Comparison of ENCODE assay signal across 12 cellular contexts in genomic region chr13:98252931-98253470, GRCh38.
DNase-seq lines count a peak whose midpoint lies in the region; TF ChIP-seq lines count a peak whose summit lies in the region.
"Had no signal": no experiment of that assay in that cellular context is flagged by ENCODE, and none has a peak within 500 bp of the region (broad histone marks: within the 10 kb centered on the region; RNA-seq: fewer than 3 reads in every experiment).

No MANE protein-coding gene starts in this region.

- TF ChIP-seq CTCF in GM10266 (IDR thresholded peaks at IDR 0.05; ENCODE audit: control insufficient read depth, insufficient read depth, low read depth, missing control alignments) (no peak), GM20000 (IDR thresholded peaks at IDR 0.05; ENCODE audit: extremely low read depth, missing control alignments) (no peak)

- no peaks in the 10 kb centered on the region for H4K20me1 ChIP-seq in BLaER1

- H3K4me1 ChIP-seq in BLaER1: peaks cover 28% of the 10 kb centered on the region

- in situ Hi-C loops in SK-MEL-5 (cut with HindIII; ENCODE audit: low pct_unique_long_range_greater_than_20kb, low sequenced_read_pairs): no loop called here

- no peak overlapping the region; the same call in 1 of the 2 replicates for H3K9ac ChIP-seq in BLaER1

- no peaks in the 10 kb centered on the region for H3K27me3 ChIP-seq in BLaER1

- H3K27ac ChIP-seq in BLaER1: peak overlapping the region; percentile 57

- no peaks in the 10 kb centered on the region for H3K9me3 ChIP-seq in BLaER1

- no peaks in the 10 kb centered on the region for H3K36me3 ChIP-seq in BLaER1

- H3K4me2 ChIP-seq in BLaER1: peak overlapping the region; percentile 76

- peak; percentile 24 for DNase-seq in SK-MEL-5 (ENCODE audit: low read depth, low spot score)
- DNase-seq in fibroblast of peridontal ligament (ENCODE audit: extremely low read depth): peak; percentile 50
- DNase-seq in pulmonary artery endothelial cell (ENCODE audit: low read depth, low spot score): peak; percentile 41
- DNase-seq in GM10266 (ENCODE audit: extremely low spot score): no peak
- no peak for DNase-seq in NCI-H510A treated with DMSO at 0.1 percent for 48 hours (lab: John Stamatoyannopoulos, UW)
- no peak for DNase-seq in GM20000 (ENCODE audit: low spot score)
- DNase-seq in putamen (ENCODE audit: low spot score): no peak
- DNase-seq: activated CD4-positive, alpha-beta T cell treated with anti-CD3 and anti-CD28 coated beads for 48 hours; GOT3; naive B cell; NCI-H1694 treated with DMSO at 0.1 percent for 48 hours had no signal

- peak overlapping the region; percentile 24; the same call in 1 of the 2 replicates for H3K4me3 ChIP-seq in BLaER1

Comparison
In these comparisons a context has a peak if more than half of its experiments do, and no peak if none do; other contexts are left out.
1. DNase-seq: peak in SK-MEL-5 (single experiment), fibroblast of peridontal ligament (single experiment) and pulmonary artery endothelial cell (single experiment); none in GM10266 (single experiment), NCI-H510A treated with DMSO at 0.1 percent for 48 hours (single experiment), GM20000 (single experiment) and putamen (single experiment).